Comparison of ENCODE assay signal across 8 cellular contexts in the genomic region with DNA sequence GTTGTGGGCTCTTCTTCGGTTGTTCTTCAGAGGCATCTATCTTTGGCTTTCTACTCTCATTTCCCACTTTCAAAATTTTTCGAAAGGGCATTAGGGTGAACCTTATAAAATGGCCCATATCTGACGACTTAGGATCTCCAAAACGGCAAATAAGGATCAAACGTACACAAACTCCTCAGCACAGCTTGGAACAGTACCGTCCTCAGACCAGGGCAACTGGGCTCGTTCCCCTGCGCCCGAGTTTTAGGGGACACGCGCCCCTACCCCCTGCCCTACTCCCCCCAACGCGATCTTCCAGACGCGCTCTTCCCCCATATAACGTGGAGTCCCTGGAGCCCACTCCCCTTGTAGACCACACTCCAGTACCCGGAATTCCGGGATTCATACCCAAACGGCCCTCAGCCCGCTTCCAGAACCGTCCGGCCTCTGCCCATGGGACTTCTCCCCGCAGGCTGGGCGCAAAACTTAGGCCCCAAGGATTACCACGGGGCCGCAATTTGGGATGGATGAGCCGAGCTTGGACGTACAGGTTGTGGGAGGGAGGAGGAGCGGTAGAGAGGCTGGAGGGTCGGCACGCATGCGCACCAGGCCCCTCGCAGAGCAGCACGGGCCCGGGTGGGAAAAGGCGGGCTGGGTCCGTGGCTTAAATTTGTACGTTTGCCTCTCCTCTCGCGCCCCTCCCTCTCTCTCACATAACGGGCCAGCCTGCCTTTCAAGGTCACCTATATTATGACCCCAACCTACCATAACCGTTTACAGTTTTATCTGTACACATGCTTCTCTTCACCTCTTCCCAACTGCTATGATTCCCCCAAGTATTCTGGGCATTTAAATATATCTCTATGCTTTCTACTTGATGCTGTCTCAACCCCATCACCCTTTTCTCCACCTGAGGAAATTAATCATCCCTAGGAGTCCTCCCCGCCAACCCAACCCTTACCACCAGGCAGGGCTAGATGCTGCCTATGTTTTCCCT. TPM values are rescaled to one million over a fixed set of nuclear protein-coding genes. Genes with fewer than 3 reads are reported as not detected.
A peak's percentile ranks its signal among the peaks of the same experiment; 100 is the strongest.
DNase-seq lines count a peak whose midpoint lies in the region; ATAC-seq and TF ChIP-seq lines count a peak whose summit lies in the region.

No MANE protein-coding gene starts in this region.

- H3K36me3 ChIP-seq in SK-N-MC (ENCODE audit: insufficient read depth, low read length): no peaks in the 10 kb centered on the region
- no peaks in the 10 kb centered on the region for H3K36me3 ChIP-seq in smooth muscle cell (ENCODE audit: low read depth)

- DNase-seq in SK-N-MC (ENCODE audit: low read depth, low spot score) (no peak), iris pigment epithelial cell (ENCODE audit: low read depth) (peak; percentile 23), smooth muscle cell (lab: John Stamatoyannopoulos, UW; ENCODE audit: unreplicated experiment) (no peak), NCI-H2107 (lab: John Stamatoyannopoulos, UW) (no peak)
- peak; percentile 34 for DNase-seq in activated naive CD8-positive, alpha-beta T cell treated with anti-CD3 and anti-CD28 coated beads, Interleukin-2, amount 50 U/mL, for 16 hours (ENCODE audit: low read depth, low spot score)
- DNase-seq in stimulated activated CD4-positive, alpha-beta T cell treated with anti-CD3 and anti-CD28 coated beads, Interleukin-1b, Interleukin-23, amount 100 ng/mL, for 4 hours (ENCODE audit: low read depth in 2 of 2): peak; percentile 55 to 66

- H2AFZ ChIP-seq in smooth muscle cell (ENCODE audit: low read depth): no peak overlapping the region

- no peak for TF ChIP-seq CTCF in smooth muscle cell (IDR thresholded peaks at IDR 0.05; ENCODE audit: borderline replicate concordance, insufficient read depth, poor library complexity, severe bottlenecking)

- 97% methylated on average over 38 of the region's 43 CpGs for whole genome bisulfite sequencing in smooth muscle cell (ENCODE audit: low lambda C conversion rate)

- no peaks in the 10 kb centered on the region for H3K27me3 ChIP-seq in smooth muscle cell (ENCODE audit: low read depth)

- peaks cover 10% of the 10 kb centered on the region for H3K4me1 ChIP-seq in smooth muscle cell (ENCODE audit: low read depth)

- no peaks in the 10 kb centered on the region for H4K20me1 ChIP-seq in smooth muscle cell (ENCODE audit: low read depth)

- ATAC-seq in GM18861 (IDR thresholded peaks at IDR 0.05; ENCODE audit: unreplicated experiment) (peak; percentile 70), HG03045 (IDR thresholded peaks at IDR 0.05; ENCODE audit: unreplicated experiment) (peak; percentile 97)

- H3K9me3 ChIP-seq in SK-N-MC (ENCODE audit: low read depth, low read length) (no peaks in the 10 kb centered on the region), smooth muscle cell (replicated peaks; ENCODE audit: low read depth) (no peaks in the 10 kb centered on the region)

- no peaks in the 10 kb centered on the region for H3K79me2 ChIP-seq in smooth muscle cell (ENCODE audit: low read depth)

- H3K9ac ChIP-seq in SK-N-MC (ENCODE audit: insufficient read length) (peak overlapping the region; percentile 71), smooth muscle cell (ENCODE audit: low read depth) (no peak overlapping the region)

- H3K4me3 ChIP-seq in SK-N-MC (peak overlapping the region; percentile 76), smooth muscle cell (no peak overlapping the region)

- no peaks in the 10 kb centered on the region for H3F3A ChIP-seq in smooth muscle cell (ENCODE audit: low read depth)

- no peak overlapping the region for H3K27ac ChIP-seq in SK-N-MC
- no peak overlapping the region for H3K27ac ChIP-seq in smooth muscle cell (ENCODE audit: low read depth)

- H3K4me2 ChIP-seq in smooth muscle cell: no peak overlapping the region

RNA-seq across cellular contexts. Expression of a gene that starts 3.4 kb away (rescaled TPM):
- total RNA-seq in smooth muscle cell: 0.13 TPM in 1 of 2 replicates, not detected in the other
- not detected in 2 replicates for polyA plus RNA-seq in smooth muscle cell

RNA-seq across cellular contexts. Expression of a gene that starts 17.7 kb away (rescaled TPM):
- 33.9 and 44.3 TPM in 2 replicates for total RNA-seq in smooth muscle cell
- 25.1 and 31.1 TPM in 2 replicates for polyA plus RNA-seq in smooth muscle cell

RNA-seq across cellular contexts. Expression of a gene that starts 34.9 kb away (rescaled TPM):
- total RNA-seq in smooth muscle cell: 43.6 and 69.1 TPM in 2 replicates
- polyA plus RNA-seq in smooth muscle cell: 53.4 and 62.6 TPM in 2 replicates

RNA-seq across cellular contexts. Expression of a gene that starts 54.2 kb away (rescaled TPM):
- total RNA-seq in smooth muscle cell: 76.8 and 89.3 TPM in 2 replicates
- 49.7 and 53.0 TPM in 2 replicates for polyA plus RNA-seq in smooth muscle cell

RNA-seq across cellular contexts. Expression of a gene that starts 55.5 kb away (rescaled TPM):
- total RNA-seq in smooth muscle cell: 1.1 and 5.8 TPM in 2 replicates
- 0.74 and 2.0 TPM in 2 replicates for polyA plus RNA-seq in smooth muscle cell

Comparison
In these comparisons a context has a peak if more than half of its experiments do, and no peak if none do; other contexts are left out.
1. DNase-seq: peak in activated naive CD8-positive, alpha-beta T cell treated with anti-CD3 and anti-CD28 coated beads, Interleukin-2, amount 50 U/mL, for 16 hours (single experiment), iris pigment epithelial cell (single experiment) and stimulated activated CD4-positive, alpha-beta T cell treated with anti-CD3 and anti-CD28 coated beads, Interleukin-1b, Interleukin-23, amount 100 ng/mL, for 4 hours (2 of 2); none in SK-N-MC (single experiment), smooth muscle cell (single experiment) and NCI-H2107 (single experiment).